Comparison of ENCODE assay signal across 28 cellular contexts in genomic region chr9:34518110-34518616, GRCh38. TPM values are rescaled to one million over a fixed set of nuclear protein-coding genes. Genes with fewer than 3 reads are reported as not detected.
"Had no signal": no experiment of that assay in that cellular context is flagged by ENCODE, and none has a peak within 500 bp of the region (broad histone marks: within the 10 kb centered on the region; RNA-seq: fewer than 3 reads in every experiment).

No MANE protein-coding gene starts in this region.

- H3K4me2 ChIP-seq: hepatocyte had no signal

- H3K4me3 ChIP-seq: cardiac muscle cell, hepatocyte, tibial nerve had no signal

- H3K36me3 Mint-ChIP-seq: immature natural killer cell, naive B cell had no signal

- H3K4me3 Mint-ChIP-seq: activated naive CD4-positive, alpha-beta T cell treated with anti-CD3 and anti-CD28 coated beads for 36 hours; activated T-cell treated with anti-CD3 and anti-CD28 coated beads, Interleukin-2, amount 50 U/mL, for 4 hours; immature natural killer cell; naive B cell; neural crest cell; stimulated activated naive CD8-positive, alpha-beta T cell treated with anti-CD3 and anti-CD28 coated beads, Interleukin-15, Interleukin-2, amounts not matched to agents 100 ng/mL and 50 ng/mL, for 24 hours; T-helper 1 cell treated with Interleukin-12 subunit alpha and Interleukin-12 subunit beta and Interleukin-4 antibody, amounts not matched to agents 30 μg/mL and 1 μg/mL, for 36 hours had no signal

- H3K27me3 ChIP-seq: hepatocyte, tibial nerve had no signal

- H3K9me3 ChIP-seq: tibial nerve had no signal

- ATAC-seq: activated T-cell treated with anti-CD3 and anti-CD28 coated beads, Interleukin-2, amount 50 U/mL, for 4 hours had no signal

- H3K27ac ChIP-seq: cardiac muscle cell, hepatocyte, tibial nerve had no signal

- H3K36me3 ChIP-seq: cardiac muscle cell, tibial nerve had no signal

- H3K27ac Mint-ChIP-seq: activated naive CD4-positive, alpha-beta T cell treated with anti-CD3 and anti-CD28 coated beads for 36 hours; activated T-helper 2 cell treated with anti-CD3 and anti-CD28 coated beads, Interferon-gamma antibody, Interleukin-2, Interleukin-4, amounts not matched to agents 10 μg/mL and 5 μg/mL and 100 μg/mL, durations not matched to agents 14 hours and 24 hours and 36 hours; immature natural killer cell; progenitor cell of endocrine pancreas; stimulated activated naive CD8-positive, alpha-beta T cell treated with anti-CD3 and anti-CD28 coated beads, Interleukin-15, Interleukin-2, amounts not matched to agents 100 ng/mL and 50 ng/mL, for 24 hours; T-helper 1 cell treated with Interleukin-12 subunit alpha and Interleukin-12 subunit beta and Interleukin-4 antibody, amounts not matched to agents 30 μg/mL and 1 μg/mL, for 36 hours had no signal

- H3K9me3 Mint-ChIP-seq: activated naive CD4-positive, alpha-beta T cell treated with anti-CD3 and anti-CD28 coated beads for 36 hours; activated T-cell treated with anti-CD3 and anti-CD28 coated beads, Interleukin-2, amount 50 U/mL, for 4 hours; activated T-helper 2 cell treated with anti-CD3 and anti-CD28 coated beads, Interferon-gamma antibody, Interleukin-2, Interleukin-4, amounts not matched to agents 10 μg/mL and 5 μg/mL and 100 μg/mL, durations not matched to agents 14 hours and 24 hours and 36 hours; immature natural killer cell; naive B cell; neural crest cell; stimulated activated naive CD8-positive, alpha-beta T cell treated with anti-CD3 and anti-CD28 coated beads, Interleukin-15, Interleukin-2, amounts not matched to agents 100 ng/mL and 50 ng/mL, for 24 hours; T-helper 1 cell treated with Interleukin-12 subunit alpha and Interleukin-12 subunit beta and Interleukin-4 antibody, amounts not matched to agents 30 μg/mL and 1 μg/mL, for 36 hours had no signal

- DNase-seq: activated CD4-positive, alpha-beta T cell treated with anti-CD3 and anti-CD28 coated beads for 4 hours; activated CD4-positive, alpha-beta T cell treated with anti-CD3 and anti-CD28 coated beads, Interleukin-2, amount 50 U/mL, for 48 hours; activated CD4-positive, CD25-positive, alpha-beta regulatory T cell; activated CD8-positive, alpha-beta memory T cell treated with anti-CD3 and anti-CD28 coated beads, Interleukin-2, amount 50 U/mL, for 48 hours; activated naive CD4-positive, alpha-beta T cell treated with anti-CD3 and anti-CD28 coated beads for 36 hours; activated T-cell treated with anti-CD3 and anti-CD28 coated beads, Interleukin-2, amount 50 U/mL, for 4 hours; dermis blood vessel endothelial cell; effector CD8-positive, alpha-beta T cell; foreskin melanocyte; glutamatergic neuron; immature natural killer cell; naive B cell; retina; stimulated activated CD4-positive, alpha-beta T cell treated with anti-CD3 and anti-CD28 coated beads, Interleukin-4, amount 100 ng/mL, for 4 hours; T1000 had no signal

RNA-seq across cellular contexts. Expression of gene ENHO, which starts 4.6 kb away (rescaled TPM):
- total RNA-seq: activated T-cell treated with anti-CD3 and anti-CD28 coated beads, Interleukin-2, amount 50 U/mL, for 4 hours; activated T-helper 2 cell treated with anti-CD3 and anti-CD28 coated beads, Interferon-gamma antibody, Interleukin-2, Interleukin-4, amounts not matched to agents 10 μg/mL and 5 μg/mL and 100 μg/mL, durations not matched to agents 14 hours and 24 hours and 36 hours; dermis blood vessel endothelial cell had no signal

RNA-seq across cellular contexts. Expression of gene DNAI1, which starts 59.6 kb away (rescaled TPM):
- total RNA-seq: activated CD8-positive, alpha-beta memory T cell treated with anti-CD3 and anti-CD28 coated beads for 36 hours; activated T-cell treated with anti-CD3 and anti-CD28 coated beads, Interleukin-2, amount 50 U/mL, for 4 hours; activated T-helper 2 cell treated with anti-CD3 and anti-CD28 coated beads, Interferon-gamma antibody, Interleukin-2, Interleukin-4, amounts not matched to agents 10 μg/mL and 5 μg/mL and 100 μg/mL, durations not matched to agents 14 hours and 24 hours and 36 hours; dermis blood vessel endothelial cell; liver; mononuclear cell; osteocyte; urinary bladder had no signal
